ENCODE assay signal across 26 cellular contexts in genomic region chr2:240875228-240876034, GRCh38. TPM values are rescaled to one million over a fixed set of nuclear protein-coding genes. Genes with fewer than 3 reads are reported as not detected.
"Had no signal": no experiment of that assay in that cellular context is flagged by ENCODE, and none has a peak within 500 bp of the region (broad histone marks: within the 10 kb centered on the region; RNA-seq: fewer than 3 reads in every experiment).

No MANE protein-coding gene starts in this region.

- H3K36me3 ChIP-seq: cardiac muscle cell, left ventricle myocardium inferior, ovary, upper lobe of left lung had no signal

- H3K27me3 Mint-ChIP-seq: activated CD4-positive, alpha-beta memory T cell treated with anti-CD3 and anti-CD28 coated beads, Interleukin-2, amount 10 ng/mL, durations not matched to agents 7 days and 5 days; activated CD8-positive, alpha-beta memory T cell treated with anti-CD3 and anti-CD28 coated beads, Interleukin-2, amount 10 ng/mL, durations not matched to agents 7 days and 5 days; activated naive CD8-positive, alpha-beta T cell treated with anti-CD3 and anti-CD28 coated beads, Interleukin-2, amount 10 ng/mL, durations not matched to agents 7 days and 5 days had no signal

- ATAC-seq: activated CD8-positive, alpha-beta memory T cell treated with anti-CD3 and anti-CD28 coated beads, Interleukin-2, amount 10 ng/mL, durations not matched to agents 7 days and 5 days; stimulated activated memory B cell treated with anti-CD40 and anti-IgM and Interleukin-4, amounts not matched to agents 10 μg/mL and 1 μg/mL and 100 μg/mL, for 72 hours had no signal

- H3K4me3 ChIP-seq: cardiac muscle cell, left ventricle myocardium inferior, ovary, testis, upper lobe of left lung had no signal

- H3K9me3 ChIP-seq: left ventricle myocardium inferior, ovary, testis, upper lobe of left lung had no signal

- DNase-seq: activated CD4-positive, alpha-beta memory T cell treated with anti-CD3 and anti-CD28 coated beads, Interleukin-2, amount 10 ng/mL, durations not matched to agents 7 days and 5 days; activated CD4-positive, alpha-beta T cell treated with anti-CD3 and anti-CD28 coated beads for 48 hours; activated CD4-positive, CD25-positive, alpha-beta regulatory T cell; activated CD8-positive, alpha-beta memory T cell treated with anti-CD3 and anti-CD28 coated beads, Interleukin-2, amount 10 ng/mL, durations not matched to agents 7 days and 5 days; activated naive CD4-positive, alpha-beta T cell treated with Interleukin-2 at 50 U/mL for 16 hours; activated naive CD8-positive, alpha-beta T cell treated with anti-CD3 and anti-CD28 coated beads, Interleukin-2, amount 10 ng/mL, durations not matched to agents 7 days and 5 days; amygdala; endodermal cell; foreskin fibroblast; left ventricle myocardium inferior; stimulated activated CD4-positive, alpha-beta T cell treated with anti-CD3 and anti-CD28 coated beads, Interleukin-4, amount 100 ng/mL, for 4 hours; testis had no signal

- H3K4me3 Mint-ChIP-seq: activated CD4-positive, alpha-beta memory T cell treated with anti-CD3 and anti-CD28 coated beads, Interleukin-2, amount 10 ng/mL, durations not matched to agents 7 days and 5 days; activated CD8-positive, alpha-beta memory T cell treated with anti-CD3 and anti-CD28 coated beads, Interleukin-2, amount 10 ng/mL, durations not matched to agents 7 days and 5 days; activated naive CD8-positive, alpha-beta T cell treated with anti-CD3 and anti-CD28 coated beads, Interleukin-2, amount 10 ng/mL, durations not matched to agents 7 days and 5 days; endodermal cell; memory B cell; neural crest cell; stimulated activated memory B cell treated with anti-CD40 and anti-IgM and Interleukin-4, amounts not matched to agents 10 μg/mL and 1 μg/mL and 100 μg/mL, for 72 hours had no signal

- H3K4me1 Mint-ChIP-seq: activated CD4-positive, alpha-beta memory T cell treated with anti-CD3 and anti-CD28 coated beads, Interleukin-2, amount 10 ng/mL, durations not matched to agents 7 days and 5 days; activated CD8-positive, alpha-beta memory T cell treated with anti-CD3 and anti-CD28 coated beads, Interleukin-2, amount 10 ng/mL, durations not matched to agents 7 days and 5 days; activated naive CD8-positive, alpha-beta T cell treated with anti-CD3 and anti-CD28 coated beads, Interleukin-2, amount 10 ng/mL, durations not matched to agents 7 days and 5 days; endodermal cell; memory B cell; neural crest cell; stimulated activated memory B cell treated with anti-CD40 and anti-IgM and Interleukin-4, amounts not matched to agents 10 μg/mL and 1 μg/mL and 100 μg/mL, for 72 hours had no signal

- H3K36me3 Mint-ChIP-seq: activated CD8-positive, alpha-beta memory T cell treated with anti-CD3 and anti-CD28 coated beads, Interleukin-2, amount 10 ng/mL, durations not matched to agents 7 days and 5 days; activated naive CD8-positive, alpha-beta T cell treated with anti-CD3 and anti-CD28 coated beads, Interleukin-2, amount 10 ng/mL, durations not matched to agents 7 days and 5 days; memory B cell; stimulated activated memory B cell treated with anti-CD40 and anti-IgM and Interleukin-4, amounts not matched to agents 10 μg/mL and 1 μg/mL and 100 μg/mL, for 72 hours had no signal

- H3K27ac ChIP-seq: cardiac muscle cell, epithelial cell of prostate, left ventricle myocardium inferior, ovary, testis, upper lobe of left lung had no signal

- H3K9me3 Mint-ChIP-seq: activated CD4-positive, alpha-beta memory T cell treated with anti-CD3 and anti-CD28 coated beads, Interleukin-2, amount 10 ng/mL, durations not matched to agents 7 days and 5 days; activated naive CD8-positive, alpha-beta T cell treated with anti-CD3 and anti-CD28 coated beads, Interleukin-2, amount 10 ng/mL, durations not matched to agents 7 days and 5 days; endodermal cell; memory B cell; neural crest cell; stimulated activated memory B cell treated with anti-CD40 and anti-IgM and Interleukin-4, amounts not matched to agents 10 μg/mL and 1 μg/mL and 100 μg/mL, for 72 hours had no signal

- H3K4me1 ChIP-seq: left ventricle myocardium inferior, upper lobe of left lung had no signal

- H3K27me3 ChIP-seq: cardiac muscle cell, ovary, testis, upper lobe of left lung had no signal

- H3K27ac Mint-ChIP-seq: activated CD4-positive, alpha-beta memory T cell treated with anti-CD3 and anti-CD28 coated beads, Interleukin-2, amount 10 ng/mL, durations not matched to agents 7 days and 5 days; activated CD8-positive, alpha-beta memory T cell treated with anti-CD3 and anti-CD28 coated beads, Interleukin-2, amount 10 ng/mL, durations not matched to agents 7 days and 5 days; activated naive CD8-positive, alpha-beta T cell treated with anti-CD3 and anti-CD28 coated beads, Interleukin-2, amount 10 ng/mL, durations not matched to agents 7 days and 5 days; endodermal cell; memory B cell; stimulated activated memory B cell treated with anti-CD40 and anti-IgM and Interleukin-4, amounts not matched to agents 10 μg/mL and 1 μg/mL and 100 μg/mL, for 72 hours had no signal

RNA-seq across cellular contexts. Expression of gene AGXT, which starts 6.8 kb away (rescaled TPM):
- total RNA-seq: activated CD4-positive, alpha-beta memory T cell treated with anti-CD3 and anti-CD28 coated beads, Interleukin-2, amount 10 ng/mL, durations not matched to agents 7 days and 5 days; activated CD8-positive, alpha-beta memory T cell treated with anti-CD3 and anti-CD28 coated beads, Interleukin-2, amount 10 ng/mL, durations not matched to agents 7 days and 5 days; activated naive CD8-positive, alpha-beta T cell treated with anti-CD3 and anti-CD28 coated beads, Interleukin-2, amount 10 ng/mL, durations not matched to agents 7 days and 5 days; dermis microvascular lymphatic vessel endothelial cell; glomerular endothelial cell; left ventricle myocardium inferior; mononuclear cell; neural crest cell; pulmonary artery endothelial cell; sciatic nerve; T-helper 2 cell treated with Interferon-gamma antibody and Interleukin-4, amounts not matched to agents 100 ng/mL and 5 ng/mL, for 36 hours had no signal
- polyA plus RNA-seq: keratinocyte had no signal

RNA-seq across cellular contexts. Expression of gene MAB21L4, which starts 20.5 kb away (rescaled TPM):
- total RNA-seq: activated CD4-positive, alpha-beta memory T cell treated with anti-CD3 and anti-CD28 coated beads, Interleukin-2, amount 10 ng/mL, durations not matched to agents 7 days and 5 days; activated CD8-positive, alpha-beta memory T cell treated with anti-CD3 and anti-CD28 coated beads, Interleukin-2, amount 10 ng/mL, durations not matched to agents 7 days and 5 days; activated naive CD8-positive, alpha-beta T cell treated with anti-CD3 and anti-CD28 coated beads, Interleukin-2, amount 10 ng/mL, durations not matched to agents 7 days and 5 days; cardiac muscle cell; dermis microvascular lymphatic vessel endothelial cell; glomerular endothelial cell; left ventricle myocardium inferior; mononuclear cell; neural crest cell; pulmonary artery endothelial cell; sciatic nerve; T-helper 2 cell treated with Interferon-gamma antibody and Interleukin-4, amounts not matched to agents 100 ng/mL and 5 ng/mL, for 36 hours; testis had no signal
- polyA plus RNA-seq: cardiac muscle cell had no signal

RNA-seq across cellular contexts. Expression of gene CROCC2, which starts 30.7 kb away (rescaled TPM):
- total RNA-seq: activated CD4-positive, alpha-beta memory T cell treated with anti-CD3 and anti-CD28 coated beads, Interleukin-2, amount 10 ng/mL, durations not matched to agents 7 days and 5 days; activated CD8-positive, alpha-beta memory T cell treated with anti-CD3 and anti-CD28 coated beads, Interleukin-2, amount 10 ng/mL, durations not matched to agents 7 days and 5 days; activated naive CD8-positive, alpha-beta T cell treated with anti-CD3 and anti-CD28 coated beads, Interleukin-2, amount 10 ng/mL, durations not matched to agents 7 days and 5 days; cardiac muscle cell; dermis microvascular lymphatic vessel endothelial cell; endodermal cell; glomerular endothelial cell; left ventricle myocardium inferior; mononuclear cell; neural crest cell; pulmonary artery endothelial cell; T-helper 2 cell treated with Interferon-gamma antibody and Interleukin-4, amounts not matched to agents 100 ng/mL and 5 ng/mL, for 36 hours had no signal
- polyA plus RNA-seq: cardiac muscle cell, keratinocyte had no signal

RNA-seq across cellular contexts. Expression of gene KIF1A, which starts 55.4 kb away (rescaled TPM):
- total RNA-seq: mononuclear cell had no signal
- polyA plus RNA-seq: keratinocyte had no signal
